ENCODE assay signal across 1 cellular context in the genomic region with DNA sequence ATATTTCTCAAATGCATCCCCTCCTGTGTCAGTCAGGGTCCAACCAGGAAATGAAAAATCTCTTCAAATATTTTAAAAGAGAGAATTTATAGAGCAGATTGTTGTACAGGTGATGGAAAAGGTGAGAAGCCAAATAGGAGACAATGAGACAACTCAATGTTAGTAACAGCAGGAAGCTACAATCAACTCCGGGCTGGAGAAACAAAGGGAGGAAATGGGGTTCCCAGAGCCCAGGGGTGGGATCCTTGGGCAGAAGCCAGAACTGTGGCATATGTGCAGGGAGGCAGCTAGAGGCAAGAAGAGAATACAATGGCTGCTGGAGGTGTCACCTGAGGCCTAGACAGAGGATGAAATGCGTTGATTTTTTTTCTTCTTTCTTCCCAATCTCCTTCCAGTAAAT.
A peak's percentile ranks its signal among the peaks of the same experiment; 100 is the strongest.
TF ChIP-seq lines count a peak whose summit lies in the region.

No MANE protein-coding gene starts in this region.

TF ChIP-seq in Ishikawa, 13 proteins besides CTCF, POLR2A, EP300 and RAD21 (continued from another document):
- TF ChIP-seq, protein P1, sequence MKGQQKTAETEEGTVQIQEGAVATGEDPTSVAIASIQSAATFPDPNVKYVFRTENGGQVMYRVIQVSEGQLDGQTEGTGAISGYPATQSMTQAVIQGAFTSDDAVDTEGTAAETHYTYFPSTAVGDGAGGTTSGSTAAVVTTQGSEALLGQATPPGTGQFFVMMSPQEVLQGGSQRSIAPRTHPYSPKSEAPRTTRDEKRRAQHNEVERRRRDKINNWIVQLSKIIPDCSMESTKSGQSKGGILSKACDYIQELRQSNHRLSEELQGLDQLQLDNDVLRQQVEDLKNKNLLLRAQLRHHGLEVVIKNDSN (IDR thresholded peaks at IDR 0.05) = no peak
- no peak for TF ChIP-seq CEBPB (IDR thresholded peaks at IDR 0.05)
- peak; percentile 78 for TF ChIP-seq NFIC (IDR thresholded peaks at IDR 0.05)
- no peak for TF ChIP-seq YY1 (IDR thresholded peaks at IDR 0.05; ENCODE audit: low read depth)
- peak; percentile 28; the same call in 1 of the 2 replicates for TF ChIP-seq TEAD4 (IDR thresholded peaks at IDR 0.05)
- no peak for TF ChIP-seq CREB1 (IDR thresholded peaks at IDR 0.05; ENCODE audit: low read depth)
- TF ChIP-seq, protein P2, sequence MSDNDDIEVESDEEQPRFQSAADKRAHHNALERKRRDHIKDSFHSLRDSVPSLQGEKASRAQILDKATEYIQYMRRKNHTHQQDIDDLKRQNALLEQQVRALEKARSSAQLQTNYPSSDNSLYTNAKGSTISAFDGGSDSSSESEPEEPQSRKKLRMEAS (IDR thresholded peaks at IDR 0.05) = no peak
- no peak for TF ChIP-seq ZBTB7A (IDR thresholded peaks at IDR 0.05; ENCODE audit: low read depth)
- peak; percentile 86 for TF ChIP-seq TCF12 (IDR thresholded peaks at IDR 0.05; ENCODE audit: low read depth)
- peak; percentile 76; the same call in 1 of the 2 replicates for TF ChIP-seq FOXM1 (IDR thresholded peaks at IDR 0.05; ENCODE audit: borderline replicate concordance, low read depth)
- no peak for TF ChIP-seq TAF1 (IDR thresholded peaks at IDR 0.05; ENCODE audit: low read depth)
- no peak for TF ChIP-seq EGR1 (IDR thresholded peaks at IDR 0.05)
